In genomic region chr2:200586644-200586975, GRCh38 we compare ENCODE assay signal across 9 cellular contexts. TPM values are rescaled to one million over a fixed set of nuclear protein-coding genes. Genes with fewer than 3 reads are reported as not detected.
DNase-seq lines count a peak whose midpoint lies in the region; ATAC-seq and TF ChIP-seq lines count a peak whose summit lies in the region.
"Had no signal": no experiment of that assay in that cellular context is flagged by ENCODE, and none has a peak within 500 bp of the region (broad histone marks: within the 10 kb centered on the region; RNA-seq: fewer than 3 reads in every experiment).

No MANE protein-coding gene starts in this region.

- POLR2A ChIA-PET in RWPE1 (lab: Yijun Ruan, JAX; ENCODE audit: low non-redundant PET) = no interaction called here

- H3K36me3 ChIP-seq in neural progenitor cell = no peaks in the 10 kb centered on the region

- peak overlapping the region; percentile 81 for H3K4me3 Mint-ChIP-seq in neural progenitor cell

- H3K4me1 Mint-ChIP-seq in neural progenitor cell = peaks cover 6% of the 10 kb centered on the region

- DNase-seq in AG10803 (ENCODE audit: low read depth) (no peak), RWPE1 (ENCODE audit: low spot score) (no peak), fibroblast of pulmonary artery (ENCODE audit: low read depth) (no peak), neural progenitor cell (ENCODE audit: low spot score) (no peak), nucleus accumbens (lab: John Stamatoyannopoulos, UW) (no peak)
- DNase-seq in activated CD4-positive, CD25-positive, alpha-beta regulatory T cell treated with anti-CD3 and anti-CD28 coated beads, Interleukin-2, amount 50 U/mL, for 72 hours = no peak
- DNase-seq: MM.1S had no signal

- H3K9me3 ChIP-seq in neural progenitor cell (ENCODE audit: low read depth) = no peaks in the 10 kb centered on the region

- ATAC-seq in GM21786 (IDR thresholded peaks at IDR 0.05; ENCODE audit: unreplicated experiment) = no peak
- no peak for ATAC-seq in HG03565 (IDR thresholded peaks at IDR 0.05; ENCODE audit: unreplicated experiment)

- H3K27me3 ChIP-seq in neural progenitor cell = peaks cover 10% of the 10 kb centered on the region

- no peak overlapping the region for H3K9ac ChIP-seq in neural progenitor cell

- H3K36me3 Mint-ChIP-seq in neural progenitor cell = peaks cover 4% of the 10 kb centered on the region

- peaks cover 25% of the 10 kb centered on the region for H3F3A ChIP-seq in neural progenitor cell (ENCODE audit: low read depth)

- peaks cover 11% of the 10 kb centered on the region for H3K27me3 Mint-ChIP-seq in neural progenitor cell (ENCODE audit: insufficient read depth, low read depth)

- no peak overlapping the region for H3K27ac Mint-ChIP-seq in neural progenitor cell

- H2AFZ ChIP-seq in neural progenitor cell (replicated peaks) = peak overlapping the region; percentile 95

- H3K9me3 Mint-ChIP-seq in neural progenitor cell = no peaks in the 10 kb centered on the region

- TF ChIP-seq CTCF in AG10803 (conservative IDR thresholded peaks at IDR 0.05; ENCODE audit: low read length) (no peak), RWPE1 (conservative IDR thresholded peaks at IDR 0.05; ENCODE audit: low read depth) (no peak), fibroblast of pulmonary artery (IDR thresholded peaks at IDR 0.05; ENCODE audit: low read length, missing control alignments) (no peak), neural progenitor cell (IDR thresholded peaks at IDR 0.05) (no peak)

- CTCF ChIA-PET in RWPE1 (lab: Yijun Ruan, JAX) = interaction anchor here (1.6 kb wide), 1 partner anchor 10 kb away, joined by 9 read pairs; no protein-coding TSS in a partner anchor

- H3K4me2 ChIP-seq in neural progenitor cell = peak overlapping the region; percentile 93

- peaks cover 10% of the 10 kb centered on the region for H3K4me1 ChIP-seq in neural progenitor cell

- H4K20me1 ChIP-seq in neural progenitor cell (ENCODE audit: low read depth) = no peaks in the 10 kb centered on the region

- H3K4me3 ChIP-seq in AG10803 (ENCODE audit: low read length) (peak overlapping the region; percentile 71), fibroblast of pulmonary artery (replicated peaks; ENCODE audit: low read depth, low read length) (peak overlapping the region; percentile 52), neural progenitor cell (peak overlapping the region; percentile 62)

- no peaks in the 10 kb centered on the region for H3K79me2 ChIP-seq in neural progenitor cell (ENCODE audit: low read depth)

- peak overlapping the region; percentile 65 for H3K27ac ChIP-seq in RWPE1
- no peak overlapping the region for H3K27ac ChIP-seq in neural progenitor cell

RNA-seq across cellular contexts. Expression of gene AOX1, which starts 0.8 kb away (rescaled TPM):
- 5.7 and 6.2 TPM in 2 replicates for total RNA-seq in neural progenitor cell (ENCODE audit: low replicate concordance)
